ENCODE assay signal across 19 cellular contexts in the genomic region with DNA sequence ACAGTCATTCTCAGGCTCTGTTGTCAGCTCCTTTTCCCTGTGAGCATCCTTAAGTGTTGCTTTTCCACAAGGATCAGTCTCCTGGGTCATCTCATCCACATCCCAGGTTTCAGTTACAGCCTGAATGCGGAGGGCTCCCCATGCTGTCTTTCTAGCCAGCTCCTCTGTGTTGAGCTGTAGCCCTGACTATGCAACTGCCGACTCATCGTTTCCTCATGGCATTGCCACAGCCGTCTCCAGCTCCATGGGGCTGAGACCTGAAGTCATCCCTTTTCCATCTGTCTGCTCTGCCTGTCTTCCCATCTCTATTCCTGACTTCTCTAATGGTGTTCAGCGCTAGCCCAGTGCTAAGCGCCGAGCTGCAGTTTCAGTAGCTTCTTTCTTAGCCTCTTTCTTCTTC. TPM values are rescaled to one million over a fixed set of nuclear protein-coding genes. Genes with fewer than 3 reads are reported as not detected.
DNase-seq lines count a peak whose midpoint lies in the region; ATAC-seq and TF ChIP-seq lines count a peak whose summit lies in the region.
"Had no signal": no experiment of that assay in that cellular context is flagged by ENCODE, and none has a peak within 500 bp of the region (broad histone marks: within the 10 kb centered on the region; RNA-seq: fewer than 3 reads in every experiment).

No MANE protein-coding gene starts in this region.

- no peak overlapping the region for H3K4me3 Mint-ChIP-seq in Caco-2 (ENCODE audit: unreplicated experiment)
- no peak overlapping the region for H3K4me3 Mint-ChIP-seq in endodermal cell
- H3K4me3 Mint-ChIP-seq in effector memory CD8-positive, alpha-beta T cell, result no peak overlapping the region
- H3K4me3 Mint-ChIP-seq: CD14-positive monocyte, IgD-negative memory B cell had no signal

- TF ChIP-seq POLR2A in IMR-90 (IDR thresholded peaks at IDR 0.05; ENCODE audit: low read depth, low read length), result no peak
- no peak for TF ChIP-seq POLR2A in Peyer's patch (IDR thresholded peaks at IDR 0.05)

- H3K4me1 ChIP-seq in Caco-2 (no peaks in the 10 kb centered on the region), IMR-90 (ENCODE audit: control insufficient read depth, insufficient read depth, low read length) (no peaks in the 10 kb centered on the region), endodermal cell (ENCODE audit: control insufficient read depth, insufficient read depth, low read length) (no peaks in the 10 kb centered on the region), heart right ventricle (peaks cover 0 to 5% (median 0%) of the 10 kb centered on the region in 9 donors), Peyer's patch (no peaks in the 10 kb centered on the region)
- H3K4me1 ChIP-seq: BE2C had no signal

- no peak overlapping the region for H4K91ac ChIP-seq in IMR-90 (ENCODE audit: insufficient read depth, low read depth, low read length)

- peaks cover 13 to 15% of the 10 kb centered on the region in 2 experiments for H3K79me1 ChIP-seq in IMR-90 (ENCODE audit: low read depth in 1 of 2, low read length in 2 of 2)

- no peak for ATAC-seq in IMR-90 (ENCODE audit: low read depth)
- ATAC-seq in sciatic nerve, result no peak
- no peak for ATAC-seq in heart right ventricle
- no peak for ATAC-seq in effector memory CD8-positive, alpha-beta T cell (replicated peaks)

- no peak for TF ChIP-seq RAD21 in IMR-90 (IDR thresholded peaks at IDR 0.05; ENCODE audit: low read length)

- peaks cover 5% of the 10 kb centered on the region for H4K20me1 ChIP-seq in IMR-90 (ENCODE audit: insufficient read depth, low read length)

- DNase-seq in Caco-2 (no peak), IMR-90 (no peak), endodermal cell (no peak), sciatic nerve (ENCODE audit: low spot score) (peak; percentile 3), heart right ventricle (no peak), Peyer's patch (no peak)
- no peak for DNase-seq in effector memory CD8-positive, alpha-beta T cell
- DNase-seq: BE2C, HCEC 1CT, NCI-H1092, NCI-H1417 treated with DMSO at 0.1 percent for 48 hours, NCI-H1694 treated with DMSO at 0.1 percent for 48 hours, NCI-H2081, NCI-H2227 treated with DMSO at 0.1 percent for 48 hours, NCI-H526 treated with DMSO at 0.1 percent for 48 hours, SHP77 had no signal

- no peak for TF ChIP-seq CTCF in Caco-2 (IDR thresholded peaks at IDR 0.05; ENCODE audit: insufficient read depth in 1 of 2, low read depth in 1 of 2, low read length in 1 of 2, severe bottlenecking in 1 of 2, unreplicated experiment in 1 of 2)
- TF ChIP-seq CTCF in IMR-90 (conservative IDR thresholded peaks at IDR 0.05; ENCODE audit: low read depth, low read length), result no peak
- TF ChIP-seq CTCF in endodermal cell (conservative IDR thresholded peaks at IDR 0.05), result no peak
- no peak for TF ChIP-seq CTCF in heart right ventricle (IDR thresholded peaks at IDR 0.05)
- TF ChIP-seq CTCF in Peyer's patch (IDR thresholded peaks at IDR 0.05), result no peak

- H2BK120ac ChIP-seq in IMR-90 (ENCODE audit: low read depth, low read length), result no peak overlapping the region

- no peak overlapping the region for H4K5ac ChIP-seq in IMR-90 (ENCODE audit: low read depth, low read length)

- BruUV-seq in Caco-2 (replicated peaks; lab: Mats Ljungman, UMichigan), result no TSS peak
- no TSS peak for BruUV-seq in IMR-90 (replicated peaks; lab: Mats Ljungman, UMichigan)

- H3K27me3 Mint-ChIP-seq in Caco-2 (ENCODE audit: insufficient read depth, unreplicated experiment) (no peaks in the 10 kb centered on the region), endodermal cell (ENCODE audit: insufficient read depth) (no peaks in the 10 kb centered on the region)
- no peaks in the 10 kb centered on the region for H3K27me3 Mint-ChIP-seq in effector memory CD8-positive, alpha-beta T cell
- H3K27me3 Mint-ChIP-seq: IgD-negative memory B cell had no signal

- dilution Hi-C loops in IMR-90 (cut with HindIII; ENCODE audit: low sequenced_read_pairs, unreplicated experiment), result no loop called here

- H4K8ac ChIP-seq in IMR-90 (ENCODE audit: low read depth in 2 of 2, low read length in 2 of 2), result no peak overlapping the region

- H3K9me3 Mint-ChIP-seq in Caco-2 (ENCODE audit: unreplicated experiment) (no peaks in the 10 kb centered on the region), endodermal cell (no peaks in the 10 kb centered on the region)
- no peaks in the 10 kb centered on the region for H3K9me3 Mint-ChIP-seq in effector memory CD8-positive, alpha-beta T cell
- H3K9me3 Mint-ChIP-seq: CD14-positive monocyte, IgD-negative memory B cell had no signal

- H3K36me3 Mint-ChIP-seq in Caco-2 (ENCODE audit: insufficient read depth, unreplicated experiment) (peaks cover 54% of the 10 kb centered on the region), endodermal cell (ENCODE audit: low read depth) (peaks cover 65% of the 10 kb centered on the region)
- H3K36me3 Mint-ChIP-seq in effector memory CD8-positive, alpha-beta T cell (ENCODE audit: insufficient read depth), result peaks cover 76% of the 10 kb centered on the region

- intact Hi-C loops in Caco-2 (cut with micrococcal nuclease; ENCODE audit: unreplicated experiment), result no loop called here
- intact Hi-C loops in IMR-90 (cut with micrococcal nuclease), result no loop called here
- intact Hi-C loops in sciatic nerve (cut with DNase I), result no loop called here
- intact Hi-C loops in heart right ventricle (cut with DNase I), result no loop called here

- WGBS in IMR-90 (ENCODE audit: extremely low coverage in 2 of 2, insufficient read length in 1 of 2), 2 experiments, result 95% methylated on average over 6 of the region's 7 CpGs; no CpG with 5 or more reads in 1 of the 2 experiments
- WGBS in endodermal cell (ENCODE audit: insufficient coverage in 1 of 2, insufficient read length in 1 of 2), 2 experiments, result 96 to 99% methylated on average over 7 of the region's 7 CpGs
- WGBS in heart right ventricle, 2 donors, result 94 to 95% methylated on average over 7 of the region's 7 CpGs

- H2AFZ ChIP-seq in IMR-90 (replicated peaks; ENCODE audit: low read length, poor library complexity), result no peak overlapping the region

- H3K4me1 Mint-ChIP-seq in Caco-2 (ENCODE audit: low read depth, unreplicated experiment), result peaks cover 7% of the 10 kb centered on the region
- H3K4me1 Mint-ChIP-seq in endodermal cell, result no peaks in the 10 kb centered on the region
- H3K4me1 Mint-ChIP-seq in effector memory CD8-positive, alpha-beta T cell (ENCODE audit: low read depth in 2 of 2), result peaks cover 0 to 4% of the 10 kb centered on the region in 2 donors
- H3K4me1 Mint-ChIP-seq: CD14-positive monocyte had no signal

- H3K27ac ChIP-seq in IMR-90 (ENCODE audit: insufficient read depth, low read length) (no peak overlapping the region), endodermal cell (ENCODE audit: low read depth, low read length) (no peak overlapping the region), heart right ventricle (no peak overlapping the region), Peyer's patch (no peak overlapping the region)
- H3K27ac ChIP-seq: RWPE1 had no signal

- CTCF ChIA-PET in Caco-2 (lab: Charles Lee), result no interaction called here
- CTCF ChIA-PET in IMR-90 (lab: Yijun Ruan, JAX), result no interaction called here

- H3K4me2 ChIP-seq in IMR-90 (ENCODE audit: low read depth, low read length), result no peak overlapping the region

- no peak overlapping the region for H2BK5ac ChIP-seq in IMR-90 (ENCODE audit: low read depth, low read length, poor library complexity, severe bottlenecking)

- POLR2A ChIA-PET in Caco-2 (lab: Charles Lee) (no interaction called here), IMR-90 (lab: Charles Lee; ENCODE audit: unreplicated experiment) (interaction anchor here (0.6 kb wide), 1 partner anchor 18 kb away, joined by 10 read pairs; no protein-coding TSS in a partner anchor)

- H2AK9ac ChIP-seq in IMR-90 (replicated peaks; ENCODE audit: low read depth, low read length, poor library complexity), result no peak overlapping the region

- H2BK20ac ChIP-seq in IMR-90 (ENCODE audit: low read depth, low read length), result no peak overlapping the region

- H3K27ac Mint-ChIP-seq in Caco-2 (ENCODE audit: unreplicated experiment), result peak overlapping the region; percentile 54
- H3K27ac Mint-ChIP-seq in endodermal cell, result peak overlapping the region; percentile 0
- no peak overlapping the region for H3K27ac Mint-ChIP-seq in effector memory CD8-positive, alpha-beta T cell

- H3K23ac ChIP-seq in IMR-90 (ENCODE audit: low read depth, low read length), result no peak overlapping the region

- H3K27me3 ChIP-seq in Caco-2 (replicated peaks; ENCODE audit: control insufficient read depth, insufficient read depth, low read length), result no peaks in the 10 kb centered on the region
- no peaks in the 10 kb centered on the region for H3K27me3 ChIP-seq in IMR-90 (ENCODE audit: control insufficient read depth, insufficient read depth, low read length)
- no peaks in the 10 kb centered on the region for H3K27me3 ChIP-seq in endodermal cell (ENCODE audit: control insufficient read depth, insufficient read depth, low read length, poor library complexity, severe bottlenecking)
- H3K27me3 ChIP-seq in heart right ventricle, result no peaks in the 10 kb centered on the region
- no peaks in the 10 kb centered on the region for H3K27me3 ChIP-seq in Peyer's patch
- H3K27me3 ChIP-seq: BE2C had no signal

- H3K9me3 ChIP-seq in Caco-2 (no peaks in the 10 kb centered on the region), IMR-90 (ENCODE audit: control insufficient read depth, insufficient read depth, low read length) (no peaks in the 10 kb centered on the region), endodermal cell (ENCODE audit: control insufficient read depth, low read length) (no peaks in the 10 kb centered on the region), heart right ventricle (no peaks in the 10 kb centered on the region), Peyer's patch (no peaks in the 10 kb centered on the region)
- H3K9me3 ChIP-seq: BE2C had no signal

- no peak overlapping the region for H3K4me3 ChIP-seq in Caco-2 (ENCODE audit: low read depth, low read length)
- no peak overlapping the region for H3K4me3 ChIP-seq in IMR-90 (ENCODE audit: insufficient read depth, low read depth, low read length)
- H3K4me3 ChIP-seq in endodermal cell (ENCODE audit: low read length), result no peak overlapping the region
- H3K4me3 ChIP-seq in heart right ventricle, result no peak overlapping the region
- no peak overlapping the region for H3K4me3 ChIP-seq in Peyer's patch

- H3K56ac ChIP-seq in IMR-90 (ENCODE audit: extremely low read depth, insufficient read depth, low read length), result no peak overlapping the region

- H3K9ac ChIP-seq in IMR-90 (ENCODE audit: low read depth, low read length) (no peak overlapping the region), endodermal cell (ENCODE audit: extremely low read depth, low read length, poor library complexity, severe bottlenecking) (no peak overlapping the region)

- H3K18ac ChIP-seq in IMR-90 (ENCODE audit: low read depth, low read length), result no peak overlapping the region

- H3K14ac ChIP-seq in IMR-90 (replicated peaks; ENCODE audit: low read depth, low read length), result no peak overlapping the region

- H2AK5ac ChIP-seq in IMR-90 (ENCODE audit: low read depth, low read length), result no peak overlapping the region

- H3K9me1 ChIP-seq in IMR-90 (ENCODE audit: insufficient read depth, low read length), result no peaks in the 10 kb centered on the region

- in situ Hi-C loops in IMR-90 (cut with MboI; ENCODE audit: low sequenced_read_pairs), result no loop called here

- H3K36me3 ChIP-seq in Caco-2 (ENCODE audit: control insufficient read depth, insufficient read depth, low read length) (peaks cover 3% of the 10 kb centered on the region; the same call in 1 of the 2 replicates), IMR-90 (ENCODE audit: control insufficient read depth, insufficient read depth, low read length) (peaks cover 59% of the 10 kb centered on the region), endodermal cell (ENCODE audit: control insufficient read depth, insufficient read depth, low read length) (peaks cover 76% of the 10 kb centered on the region), heart right ventricle (peaks cover 0 to 96% (median 68%) of the 10 kb centered on the region in 9 donors), Peyer's patch (peaks cover 0 to 85% (median 0%) of the 10 kb centered on the region in 3 donors)

- no peak overlapping the region for H2BK15ac ChIP-seq in IMR-90 (ENCODE audit: low read depth, low read length)

- H3K4ac ChIP-seq in IMR-90 (ENCODE audit: low read depth, low read length), result no peak overlapping the region

RNA-seq across cellular contexts. Expression of gene SAMM50, which starts 11.8 kb away (rescaled TPM):
- 59.9 and 66.4 TPM in 2 replicates for total RNA-seq in Caco-2 (2022)
- total RNA-seq in IMR-90 (2012; rRNA removed), result 43.7 and 60.0 TPM in 2 replicates
- 37.4 and 40.6 TPM in 2 replicates for polyA plus RNA-seq in IMR-90 (2012; rRNA removed)
- 23.4 and 23.6 TPM in 2 replicates for polyA plus RNA-seq in IMR-90 (2012; cell fraction: cytosol; rRNA removed)
- 14.2 and 34.8 TPM in 2 replicates for polyA plus RNA-seq in IMR-90 (2012; cell fraction: nucleus; rRNA removed; ENCODE audit: low replicate concordance)
- 10 to 100 TPM; 54.4 to 56.0 TPM for total RNA-seq in endodermal cell
- 47.6 TPM for polyA plus RNA-seq in endodermal cell (2013, experiment 1 of 2)
- 43.9 TPM for polyA plus RNA-seq in endodermal cell (2013, experiment 2 of 2)
- total RNA-seq in sciatic nerve, result 28.0 TPM
- 10 to 100 TPM; 58.1 to 90.6 (median 74.1) TPM for total RNA-seq in heart right ventricle
- polyA plus RNA-seq in heart right ventricle, result 10 to 100 TPM; 15.3 to 47.6 TPM
- total RNA-seq in Peyer's patch, result 10 to 100 TPM; 26.4 to 39.8 (median 34.1) TPM

RNA-seq across cellular contexts. Expression of gene PNPLA3, which starts 43.5 kb away (rescaled TPM):
- 3.5 and 5.0 TPM in 2 replicates for total RNA-seq in Caco-2 (2022)
- total RNA-seq in IMR-90 (2012; rRNA removed), result 3.3 and 3.6 TPM in 2 replicates
- polyA plus RNA-seq in IMR-90 (2012; rRNA removed), result 7.5 and 8.4 TPM in 2 replicates
- polyA plus RNA-seq in IMR-90 (2012; cell fraction: cytosol; rRNA removed), result 3.1 and 4.0 TPM in 2 replicates
- polyA plus RNA-seq in IMR-90 (2012; cell fraction: nucleus; rRNA removed; ENCODE audit: low replicate concordance), result 25.4 and 30.2 TPM in 2 replicates
- total RNA-seq in endodermal cell, result 10 to 100 TPM; 48.1 to 52.6 TPM
- polyA plus RNA-seq in endodermal cell (2013, experiment 1 of 2), result 30.0 TPM
- polyA plus RNA-seq in endodermal cell (2013, experiment 2 of 2), result 34.4 TPM
- total RNA-seq in sciatic nerve, result 7.8 TPM
- under 1 TPM in 5 of 10 donors, not detected in 5; 0.08 to 0.95 (median 0.27) TPM for total RNA-seq in heart right ventricle
- under 1 TPM; 0.09 to 0.29 TPM for polyA plus RNA-seq in heart right ventricle
- total RNA-seq in Peyer's patch, result 1 to 10 TPM in 2 of 4 donors, under 1 TPM in 2; 0.80 to 6.6 (median 2.5) TPM
- polyA plus RNA-seq: CD14-positive monocyte, IgD-negative memory B cell had no signal

RNA-seq across cellular contexts. Expression of gene PARVB, which starts 57.0 kb away (rescaled TPM):
- total RNA-seq in Caco-2 (2022) (26.8 and 28.8 TPM in 2 replicates), IMR-90 (2012; rRNA removed) (38.6 and 44.3 TPM in 2 replicates), endodermal cell (10 to 100 TPM; 29.6 to 32.3 TPM), sciatic nerve (38.2 TPM), heart right ventricle (100 to 1,000 TPM in 4 of 10 donors, 10 to 100 TPM in 6; 53.9 to 201 (median 92.3) TPM), Peyer's patch (10 to 100 TPM in 1 of 4 donors, 1 to 10 TPM in 3; 1.8 to 71.8 (median 7.7) TPM)
- polyA plus RNA-seq in IMR-90 (2012; rRNA removed) (53.9 and 84.7 TPM in 2 replicates), heart right ventricle (10 to 100 TPM; 46.7 to 69.9 TPM)
- polyA plus RNA-seq in IMR-90 (2012; cell fraction: cytosol; rRNA removed), result 60.4 and 63.8 TPM in 2 replicates
- 22.4 and 22.7 TPM in 2 replicates for polyA plus RNA-seq in IMR-90 (2012; cell fraction: nucleus; rRNA removed; ENCODE audit: low replicate concordance)
- polyA plus RNA-seq in endodermal cell (2013, experiment 1 of 2), result 12.6 TPM
- 9.5 TPM for polyA plus RNA-seq in endodermal cell (2013, experiment 2 of 2)

Comparison
In these comparisons a context has a peak if more than half of its experiments do, and no peak if none do; other contexts are left out.
1. H3K27ac Mint-ChIP-seq: peak in Caco-2 (single experiment) and endodermal cell (single experiment); none in effector memory CD8-positive, alpha-beta T cell (0 of 2).